ENCODE assay signal across 8 cellular contexts in genomic region chr14:61321385-61322010, GRCh38. TPM values are rescaled to one million over a fixed set of nuclear protein-coding genes. Genes with fewer than 3 reads are reported as not detected.
A peak's percentile ranks its signal among the peaks of the same experiment; 100 is the strongest.
DNase-seq lines count a peak whose midpoint lies in the region; ATAC-seq and TF ChIP-seq lines count a peak whose summit lies in the region.

TSS of gene PRKCH (plus strand) at chr14:61321579. CDS start at chr14:61322102, 523 bp downstream.

- peak; percentile 24 for TF ChIP-seq CTCF in type B pancreatic cell (conservative IDR thresholded peaks at IDR 0.05)

- H3K4me1 Mint-ChIP-seq in activated naive CD4-positive, alpha-beta T cell treated with anti-CD3 and anti-CD28 coated beads, Interleukin-2, amount 50 U/mL, for 24 hours: peaks cover 23% of the 10 kb centered on the region
- H3K4me1 Mint-ChIP-seq in type B pancreatic cell (ENCODE audit: unreplicated experiment): no peaks in the 10 kb centered on the region

- peak within 1 kb of the TSS; percentile 95 for H3K4me3 Mint-ChIP-seq in activated naive CD4-positive, alpha-beta T cell treated with anti-CD3 and anti-CD28 coated beads, Interleukin-2, amount 50 U/mL, for 24 hours
- peak within 1 kb of the TSS; percentile 92 for H3K4me3 Mint-ChIP-seq in type B pancreatic cell

- intact Hi-C loops in Right ventricle myocardium inferior (cut with DNase I) (loop anchor here (5.0 kb wide), 2 partner anchors 36 to 116 kb away; no protein-coding TSS in a partner anchor), posterior vena cava (cut with DNase I) (no loop called here)

- 0 out of 2 replicates have a peak, but pooled peaks cover 5% of the 10 kb centered on the region for H3K9me3 ChIP-seq in HUES64 (ENCODE audit: insufficient read depth, low read depth, low read length)

- peaks cover 46% of the 10 kb centered on the region for H3K27me3 ChIP-seq in HUES64 (ENCODE audit: insufficient read depth, low read length)

- no peaks in the 10 kb centered on the region; the same call in 1 of the 2 replicates for H3K4me1 ChIP-seq in HUES64 (ENCODE audit: insufficient read depth, low read length)

- H3K27me3 Mint-ChIP-seq in activated naive CD4-positive, alpha-beta T cell treated with anti-CD3 and anti-CD28 coated beads, Interleukin-2, amount 50 U/mL, for 24 hours: no peaks in the 10 kb centered on the region
- peaks cover 27% of the 10 kb centered on the region for H3K27me3 Mint-ChIP-seq in type B pancreatic cell

- H3K36me3 Mint-ChIP-seq in activated naive CD4-positive, alpha-beta T cell treated with anti-CD3 and anti-CD28 coated beads, Interleukin-2, amount 50 U/mL, for 24 hours: peaks cover 16% of the 10 kb centered on the region
- H3K36me3 Mint-ChIP-seq in type B pancreatic cell: peaks cover 4% of the 10 kb centered on the region

- H3K36me3 ChIP-seq in HUES64 (ENCODE audit: insufficient read depth, low read length): no peaks in the 10 kb centered on the region

- ATAC-seq in GM19023 (IDR thresholded peaks at IDR 0.05; ENCODE audit: unreplicated experiment): peak; percentile 75
- peak; percentile 84 for ATAC-seq in SK-N-SH treated with all-trans-retinoic acid at 6 μM for 48 hours
- ATAC-seq in Right ventricle myocardium inferior: peak; percentile 70

- peak within 1 kb of the TSS; percentile 60 for H3K4me3 ChIP-seq in HUES64 (ENCODE audit: low read length)

- H3K27ac Mint-ChIP-seq in activated naive CD4-positive, alpha-beta T cell treated with anti-CD3 and anti-CD28 coated beads, Interleukin-2, amount 50 U/mL, for 24 hours: peak within 1 kb of the TSS; percentile 97
- peak within 1 kb of the TSS; percentile 98 for H3K27ac Mint-ChIP-seq in type B pancreatic cell

- 1% methylated on average over 66 of the region's 66 CpGs for WGBS in HUES64

- DNase-seq in A172 (ENCODE audit: low spot score) (peak; percentile 31), Right ventricle myocardium inferior (ENCODE audit: missing footprints) (peak; percentile 82), posterior vena cava (ENCODE audit: low spot score) (peak; percentile 93), type B pancreatic cell (ENCODE audit: extremely low spot score, unreplicated experiment) (peak; percentile 79)

- no peak within 1 kb of the TSS for H3K27ac ChIP-seq in HUES64 (ENCODE audit: low read depth, low read length)

- peak within 1 kb of the TSS; percentile 47; the same call in 1 of the 2 replicates for H3K9ac ChIP-seq in HUES64 (ENCODE audit: low read depth, low read length)

- H3K9me3 Mint-ChIP-seq in activated naive CD4-positive, alpha-beta T cell treated with anti-CD3 and anti-CD28 coated beads, Interleukin-2, amount 50 U/mL, for 24 hours: no peaks in the 10 kb centered on the region
- no peaks in the 10 kb centered on the region for H3K9me3 Mint-ChIP-seq in type B pancreatic cell

TF ChIP-seq in SK-N-SH treated with all-trans-retinoic acid at 6 μM for 48 hours, 23 proteins besides CTCF, POLR2A, EP300 and RAD21:
- TF ChIP-seq BACH2 (CRISPR knock-in tag; IDR thresholded peaks at IDR 0.05; ENCODE audit: borderline replicate concordance): no peak
- TF ChIP-seq CSRNP3 (CRISPR knock-in tag; IDR thresholded peaks at IDR 0.05): no peak
- TF ChIP-seq ISL1 (CRISPR knock-in tag; IDR thresholded peaks at IDR 0.05): no peak
- TF ChIP-seq CREB5 (CRISPR knock-in tag; IDR thresholded peaks at IDR 0.05; ENCODE audit: low read depth): no peak
- no peak for TF ChIP-seq CSDC2 (CRISPR knock-in tag; IDR thresholded peaks at IDR 0.05)
- no peak for TF ChIP-seq GLIS3 (CRISPR knock-in tag; IDR thresholded peaks at IDR 0.05)
- no peak for TF ChIP-seq SNAI2 (CRISPR knock-in tag; IDR thresholded peaks at IDR 0.05)
- TF ChIP-seq TOX (CRISPR knock-in tag; IDR thresholded peaks at IDR 0.05; ENCODE audit: borderline replicate concordance): no peak
- TF ChIP-seq PPARA (CRISPR knock-in tag; IDR thresholded peaks at IDR 0.05; ENCODE audit: borderline replicate concordance): no peak
TF ChIP-seq in SK-N-SH treated with all-trans-retinoic acid at 6 μM for 48 hours: peak in this region for 0.

RNA-seq across cellular contexts. Expression of gene PRKCH, which starts in this region (rescaled TPM):
- total RNA-seq in A172 (2014; rRNA removed; shearing (Covaris generic)): 2.0 and 3.5 TPM in 2 replicates
- 2.0 TPM for polyA plus RNA-seq in HUES64 (2013, experiment 1 of 2)
- 2.1 TPM for polyA plus RNA-seq in HUES64 (2013, experiment 2 of 2)
- total RNA-seq in Right ventricle myocardium inferior: 16.4 TPM
- total RNA-seq in posterior vena cava: 10 to 100 TPM; 37.3 to 37.5 TPM
- total RNA-seq in type B pancreatic cell (ENCODE audit: low replicate concordance): 19.1 and 59.0 TPM in 2 replicates

Comparison
In these comparisons a context has a peak if more than half of its experiments do, and no peak if none do; other contexts are left out.
1. DNase-seq: peak in every context shown above with its lines; median percentile 93 in posterior vena cava; 82 in Right ventricle myocardium inferior; 79 in type B pancreatic cell; 31 in A172.